Comparison of ENCODE assay signal across 9 cellular contexts in the genomic region with DNA sequence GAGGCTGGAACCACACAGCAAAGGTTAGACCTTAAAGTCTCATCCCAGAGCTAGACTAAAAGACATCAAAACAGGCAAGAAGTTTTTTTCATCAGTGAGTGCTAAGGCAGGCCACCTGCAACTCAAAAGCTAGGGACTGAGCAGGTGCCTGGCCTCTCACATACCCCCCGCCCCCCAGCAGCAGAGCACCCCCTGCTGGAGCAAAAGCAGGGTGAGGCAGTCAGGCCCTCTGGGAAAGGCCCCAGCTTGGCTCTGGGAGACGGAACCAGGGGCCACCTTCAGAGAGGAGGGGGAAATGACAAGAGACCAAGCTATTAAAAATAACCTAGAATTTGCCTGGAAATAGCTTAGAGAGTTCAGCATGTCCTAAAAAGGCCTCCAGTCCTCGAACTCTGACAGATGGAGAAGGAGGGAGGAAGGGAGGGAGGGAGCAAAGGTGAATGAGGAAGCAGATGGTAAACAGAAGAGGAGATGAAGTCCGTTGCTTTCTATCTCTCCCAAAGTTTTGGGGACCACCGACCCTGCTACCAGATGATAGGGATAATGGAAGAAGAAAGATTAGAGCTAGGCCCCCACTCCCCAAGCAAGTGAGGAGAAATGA. TPM values are rescaled to one million over a fixed set of nuclear protein-coding genes. Genes with fewer than 3 reads are reported as not detected.
DNase-seq lines count a peak whose midpoint lies in the region; ATAC-seq and TF ChIP-seq lines count a peak whose summit lies in the region.
"Had no signal": no experiment of that assay in that cellular context is flagged by ENCODE, and none has a peak within 500 bp of the region (broad histone marks: within the 10 kb centered on the region; RNA-seq: fewer than 3 reads in every experiment).

No MANE protein-coding gene starts in this region.

- H3K9me3 ChIP-seq in sigmoid colon = no peaks in the 10 kb centered on the region

- H3K27ac ChIP-seq in sigmoid colon = peak overlapping the region; percentile 94 to 100 (median 98)

- 14 to 43% methylated on average over 5 of the region's 5 CpGs for WGBS in sigmoid colon, 2 donors

- peaks cover 0 to 75% (median 58%) of the 10 kb centered on the region in 4 donors for H3K4me1 ChIP-seq in sigmoid colon

- TF ChIP-seq CTCF in GM10266 (IDR thresholded peaks at IDR 0.05; ENCODE audit: control insufficient read depth, insufficient read depth, low read depth, missing control alignments) = peak; percentile 50
- peak; percentile 19 for TF ChIP-seq CTCF in fibroblast of villous mesenchyme (IDR thresholded peaks at IDR 0.05; ENCODE audit: insufficient read depth, low read depth, low read length)
- peak; percentile 54 to 73 (median 64) for TF ChIP-seq CTCF in sigmoid colon (IDR thresholded peaks at IDR 0.05)

- DNase-seq in GM10266 (ENCODE audit: extremely low spot score) = no peak
- peak; percentile 56 to 62 for DNase-seq in NCI-H524 (lab: John Stamatoyannopoulos, UW)
- DNase-seq in fibroblast of villous mesenchyme (ENCODE audit: low read depth) = no peak
- no peak for DNase-seq in sigmoid colon
- no peak for DNase-seq in activated CD8-positive, alpha-beta memory T cell treated with anti-CD3 and anti-CD28 coated beads, Interleukin-2, amount 50 U/mL, for 4 hours
- DNase-seq in DMS153 treated with DMSO at 0.1 percent for 48 hours (lab: John Stamatoyannopoulos, UW; ENCODE audit: unreplicated experiment) = no peak
- no peak for DNase-seq in NCI-H1105 (lab: John Stamatoyannopoulos, UW)
- DNase-seq: head of caudate nucleus had no signal

- peaks cover 0 to 11% (median 2%) of the 10 kb centered on the region in 4 donors for H3K36me3 ChIP-seq in sigmoid colon

- intact Hi-C loops in sigmoid colon (cut with DNase I) = no loop called here

- no peak for ATAC-seq in HG03520 (IDR thresholded peaks at IDR 0.05; ENCODE audit: unreplicated experiment)

- no peak overlapping the region for H3K4me3 ChIP-seq in fibroblast of villous mesenchyme (ENCODE audit: low read depth, low read length)
- peak overlapping the region; percentile 75 to 82 (median 78) for H3K4me3 ChIP-seq in sigmoid colon

- peak in 1 of 2 donors; percentile 13 for TF ChIP-seq POLR2A in sigmoid colon (IDR thresholded peaks at IDR 0.05)

- no peak for TF ChIP-seq EP300 in sigmoid colon (IDR thresholded peaks at IDR 0.05)

- no peaks in the 10 kb centered on the region for H3K27me3 ChIP-seq in sigmoid colon

RNA-seq across cellular contexts. Expression of gene ITGA7, which starts 1.8 kb away (rescaled TPM):
- total RNA-seq in fibroblast of villous mesenchyme (1.3 TPM in 2 replicates), sigmoid colon (100 to 1,000 TPM in 3 of 4 donors, 10 to 100 TPM in 1; 66.6 to 588 (median 204) TPM)
- 10 to 100 TPM in 1 of 3 donors, 1 to 10 TPM in 2; 1.8 to 21.0 (median 3.6) TPM for polyA plus RNA-seq in sigmoid colon

RNA-seq across cellular contexts. Expression of gene BLOC1S1, which starts 9.9 kb away (rescaled TPM):
- total RNA-seq in fibroblast of villous mesenchyme = 36.3 and 54.4 TPM in 2 replicates
- total RNA-seq in sigmoid colon = 100 to 1,000 TPM; 173 to 356 (median 317) TPM
- 100 to 1,000 TPM; 329 to 655 (median 634) TPM for polyA plus RNA-seq in sigmoid colon

RNA-seq across cellular contexts. Expression of gene RDH5, which starts 14.3 kb away (rescaled TPM):
- total RNA-seq in fibroblast of villous mesenchyme = 3.9 and 6.0 TPM in 2 replicates
- total RNA-seq in sigmoid colon = 10 to 100 TPM; 11.2 to 37.5 (median 32.1) TPM
- polyA plus RNA-seq in sigmoid colon = 10 to 100 TPM in 2 of 3 donors, 1 to 10 TPM in 1; 8.4 to 34.4 (median 27.1) TPM

RNA-seq across cellular contexts. Expression of gene CD63, which starts 22.9 kb away (rescaled TPM):
- 2,280 and 2,284 TPM in 2 replicates for total RNA-seq in fibroblast of villous mesenchyme
- 100 to 1,000 TPM; 670 to 933 (median 849) TPM for total RNA-seq in sigmoid colon
- 1,000 to 10,000 TPM in 1 of 3 donors, 100 to 1,000 TPM in 2; 450 to 1,058 (median 486) TPM for polyA plus RNA-seq in sigmoid colon

RNA-seq across cellular contexts. Expression of gene GDF11, which starts 37.0 kb away (rescaled TPM):
- total RNA-seq in fibroblast of villous mesenchyme = 3.9 and 6.5 TPM in 2 replicates
- total RNA-seq in sigmoid colon = 10 to 100 TPM in 1 of 4 donors, 1 to 10 TPM in 3; 4.3 to 12.2 (median 4.6) TPM
- 1 to 10 TPM; 1.2 to 3.9 (median 2.4) TPM for polyA plus RNA-seq in sigmoid colon

Comparison
In these comparisons a context has a peak if more than half of its experiments do, and no peak if none do; other contexts are left out.
1. DNase-seq: peak in NCI-H524 (2 of 2); none in GM10266 (single experiment), fibroblast of villous mesenchyme (single experiment), sigmoid colon (single experiment), activated CD8-positive, alpha-beta memory T cell treated with anti-CD3 and anti-CD28 coated beads, Interleukin-2, amount 50 U/mL, for 4 hours (single experiment), DMS153 treated with DMSO at 0.1 percent for 48 hours (single experiment) and NCI-H1105 (single experiment).
2. RNA of gene ITGA7, which starts 1.8 kb away (total RNA-seq): 66.6 to 588 TPM in sigmoid colon; 1.3 TPM in fibroblast of villous mesenchyme; every median in the first group is over 10 times any median in the second.
3. Peak in every context shown above with its lines, with median percentiles within 50 percentile points of each other: CTCF ChIP-seq.